Comparison of ENCODE assay signal across 2 cellular contexts in genomic region chr7:106166651-106167342, GRCh38.
TF ChIP-seq lines count a peak whose summit lies in the region.

No MANE protein-coding gene starts in this region.

TF ChIP-seq in HEK293, 187 proteins besides CTCF, POLR2A, EP300 and RAD21 (continued from another document):
- no peak for TF ChIP-seq ZNF658 (tag by site-specific recombination; IDR thresholded peaks at IDR 0.05)
- TF ChIP-seq ZBTB6 (tag by site-specific recombination; IDR thresholded peaks at IDR 0.05): peak; percentile 30; the same call in 1 of the 2 replicates
- no peak for TF ChIP-seq ZNF24 (tag by site-specific recombination; IDR thresholded peaks at IDR 0.05)
- peak; percentile 53 for TF ChIP-seq ZBTB8A (tag by site-specific recombination; IDR thresholded peaks at IDR 0.05)
- peak; percentile 56; the same call in 1 of the 2 replicates for TF ChIP-seq ZNF362 (tag by site-specific recombination; IDR thresholded peaks at IDR 0.05)

TF ChIP-seq in K562, 482 proteins besides CTCF, POLR2A, EP300 and RAD21 (continues in another document):
- TF ChIP-seq, protein P1, sequence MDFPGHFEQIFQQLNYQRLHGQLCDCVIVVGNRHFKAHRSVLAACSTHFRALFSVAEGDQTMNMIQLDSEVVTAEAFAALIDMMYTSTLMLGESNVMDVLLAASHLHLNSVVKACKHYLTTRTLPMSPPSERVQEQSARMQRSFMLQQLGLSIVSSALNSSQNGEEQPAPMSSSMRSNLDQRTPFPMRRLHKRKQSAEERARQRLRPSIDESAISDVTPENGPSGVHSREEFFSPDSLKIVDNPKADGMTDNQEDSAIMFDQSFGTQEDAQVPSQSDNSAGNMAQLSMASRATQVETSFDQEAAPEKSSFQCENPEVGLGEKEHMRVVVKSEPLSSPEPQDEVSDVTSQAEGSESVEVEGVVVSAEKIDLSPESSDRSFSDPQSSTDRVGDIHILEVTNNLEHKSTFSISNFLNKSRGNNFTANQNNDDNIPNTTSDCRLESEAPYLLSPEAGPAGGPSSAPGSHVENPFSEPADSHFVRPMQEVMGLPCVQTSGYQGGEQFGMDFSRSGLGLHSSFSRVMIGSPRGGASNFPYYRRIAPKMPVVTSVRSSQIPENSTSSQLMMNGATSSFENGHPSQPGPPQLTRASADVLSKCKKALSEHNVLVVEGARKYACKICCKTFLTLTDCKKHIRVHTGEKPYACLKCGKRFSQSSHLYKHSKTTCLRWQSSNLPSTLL (IDR thresholded peaks at IDR 0.05): no peak
- peak; percentile 25; the same call in 1 of the 2 replicates for TF ChIP-seq BCOR (IDR thresholded peaks at IDR 0.05)
- peak; percentile 56 for TF ChIP-seq ARID2 (IDR thresholded peaks at IDR 0.05)
- no peak for TF ChIP-seq ZNF76 (CRISPR knock-in tag; IDR thresholded peaks at IDR 0.05; ENCODE audit: borderline replicate concordance)
- no peak for TF ChIP-seq FOXJ3 (CRISPR knock-in tag; IDR thresholded peaks at IDR 0.05)
- no peak for TF ChIP-seq E2F6 (IDR thresholded peaks at IDR 0.05; ENCODE audit: borderline replicate concordance in 1 of 2, extremely low read depth in 1 of 2, insufficient read depth in 1 of 2, insufficient read length in 1 of 2, low read depth in 1 of 2, low read length in 1 of 2, poor library complexity in 1 of 2, severe bottlenecking in 1 of 2)
- TF ChIP-seq JUND (IDR thresholded peaks at IDR 0.05; ENCODE audit: borderline replicate concordance, low read depth, low read length): peak; percentile 31; the same call in 1 of the 2 replicates
- peak; percentile 53; the same call in 1 of the 3 replicates for TF ChIP-seq JUND (tag; IDR thresholded peaks at IDR 0.05; ENCODE audit: borderline replicate concordance, low read depth, low read length)
- TF ChIP-seq, protein P2, sequence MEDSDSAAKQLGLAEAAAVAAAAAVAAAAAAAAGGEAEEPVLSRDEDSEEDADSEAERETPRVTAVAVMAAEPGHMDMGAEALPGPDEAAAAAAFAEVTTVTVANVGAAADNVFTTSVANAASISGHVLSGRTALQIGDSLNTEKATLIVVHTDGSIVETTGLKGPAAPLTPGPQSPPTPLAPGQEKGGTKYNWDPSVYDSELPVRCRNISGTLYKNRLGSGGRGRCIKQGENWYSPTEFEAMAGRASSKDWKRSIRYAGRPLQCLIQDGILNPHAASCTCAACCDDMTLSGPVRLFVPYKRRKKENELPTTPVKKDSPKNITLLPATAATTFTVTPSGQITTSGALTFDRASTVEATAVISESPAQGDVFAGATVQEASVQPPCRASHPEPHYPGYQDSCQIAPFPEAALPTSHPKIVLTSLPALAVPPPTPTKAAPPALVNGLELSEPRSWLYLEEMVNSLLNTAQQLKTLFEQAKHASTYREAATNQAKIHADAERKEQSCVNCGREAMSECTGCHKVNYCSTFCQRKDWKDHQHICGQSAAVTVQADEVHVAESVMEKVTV (CRISPR knock-in tag; IDR thresholded peaks at IDR 0.05): peak; percentile 55; the same call in 1 of the 2 replicates
- TF ChIP-seq CC2D1A (IDR thresholded peaks at IDR 0.05): peak; percentile 63
- no peak for TF ChIP-seq ZNF764 (CRISPR knock-in tag; IDR thresholded peaks at IDR 0.05; ENCODE audit: low read depth)
- no peak for TF ChIP-seq SRSF9 (IDR thresholded peaks at IDR 0.05; ENCODE audit: borderline replicate concordance, low read depth, low read length)
- TF ChIP-seq NRF1 (conservative IDR thresholded peaks at IDR 0.05 in 1 of 2, IDR thresholded peaks at IDR 0.05 in 1 of 2): no peak
- peak; percentile 17 for TF ChIP-seq HDAC3 (IDR thresholded peaks at IDR 0.05; ENCODE audit: borderline replicate concordance, partially characterized antibody)
- TF ChIP-seq ARID3A (IDR thresholded peaks at IDR 0.05; ENCODE audit: borderline replicate concordance, low read depth, low read length): peak; percentile 27; the same call in 1 of the 2 replicates
- peak; percentile 70; the same call in 1 of the 2 replicates for TF ChIP-seq KLF16 (IDR thresholded peaks at IDR 0.05)
- TF ChIP-seq SMAD2 (IDR thresholded peaks at IDR 0.05; ENCODE audit: low read depth, low read length): no peak
- no peak for TF ChIP-seq TCFL5 (CRISPR knock-in tag; conservative IDR thresholded peaks at IDR 0.05)
- no peak for TF ChIP-seq CSDE1 (IDR thresholded peaks at IDR 0.05)
- TF ChIP-seq SMAD4 (CRISPR knock-in tag; conservative IDR thresholded peaks at IDR 0.05): no peak
- no peak for TF ChIP-seq TAF1 (IDR thresholded peaks at IDR 0.05; ENCODE audit: control insufficient read depth, extremely low read depth, insufficient read depth, low read length, severe bottlenecking)
- TF ChIP-seq ADNP (tag; IDR thresholded peaks at IDR 0.05): no peak
- no peak for TF ChIP-seq ATF1 (CRISPR knock-in tag; IDR thresholded peaks at IDR 0.05)
- TF ChIP-seq ATF1 (tag; IDR thresholded peaks at IDR 0.05): peak; percentile 85
- TF ChIP-seq ZNF395 (CRISPR knock-in tag; IDR thresholded peaks at IDR 0.05): no peak
- no peak for TF ChIP-seq NR3C1 (CRISPR knock-in tag; IDR thresholded peaks at IDR 0.05)
- TF ChIP-seq MITF (IDR thresholded peaks at IDR 0.05): no peak
- TF ChIP-seq, protein P3, sequence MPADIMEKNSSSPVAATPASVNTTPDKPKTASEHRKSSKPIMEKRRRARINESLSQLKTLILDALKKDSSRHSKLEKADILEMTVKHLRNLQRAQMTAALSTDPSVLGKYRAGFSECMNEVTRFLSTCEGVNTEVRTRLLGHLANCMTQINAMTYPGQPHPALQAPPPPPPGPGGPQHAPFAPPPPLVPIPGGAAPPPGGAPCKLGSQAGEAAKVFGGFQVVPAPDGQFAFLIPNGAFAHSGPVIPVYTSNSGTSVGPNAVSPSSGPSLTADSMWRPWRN (IDR thresholded peaks at IDR 0.05; ENCODE audit: low read depth): no peak
- no peak for TF ChIP-seq MBD2 (IDR thresholded peaks at IDR 0.05; ENCODE audit: borderline replicate concordance, low read depth)
- TF ChIP-seq ASH1L (IDR thresholded peaks at IDR 0.05; ENCODE audit: borderline replicate concordance, low read depth, partially characterized antibody): peak; percentile 31
- TF ChIP-seq ATF7 (IDR thresholded peaks at IDR 0.05): peak; percentile 67; the same call in 1 of the 2 replicates
- TF ChIP-seq TEAD4 (IDR thresholded peaks at IDR 0.05; ENCODE audit: low read length): peak; percentile 40; the same call in 1 of the 2 replicates
- TF ChIP-seq TEAD4 (CRISPR knock-in tag; IDR thresholded peaks at IDR 0.05; ENCODE audit: borderline replicate concordance): no peak
- 0 out of 2 replicates have a peak, but pooled peaks have one; percentile 22 for TF ChIP-seq SMARCA4 (IDR thresholded peaks at IDR 0.05)
- no peak for TF ChIP-seq KLF6 (CRISPR knock-in tag; IDR thresholded peaks at IDR 0.05; ENCODE audit: borderline replicate concordance)
- TF ChIP-seq IRF2 (CRISPR knock-in tag; IDR thresholded peaks at IDR 0.05): no peak
- TF ChIP-seq ZNF175 (CRISPR knock-in tag; IDR thresholded peaks at IDR 0.05; ENCODE audit: low read depth): no peak
- peak; percentile 91 for TF ChIP-seq SMC3 (conservative IDR thresholded peaks at IDR 0.05; ENCODE audit: insufficient read depth, low read depth, low read length)
- TF ChIP-seq NUFIP1 (IDR thresholded peaks at IDR 0.05; ENCODE audit: partially characterized antibody): no peak
- peak; percentile 17; the same call in 1 of the 2 replicates for TF ChIP-seq MAFK (IDR thresholded peaks at IDR 0.05; ENCODE audit: low read length)
- TF ChIP-seq, protein P4, sequence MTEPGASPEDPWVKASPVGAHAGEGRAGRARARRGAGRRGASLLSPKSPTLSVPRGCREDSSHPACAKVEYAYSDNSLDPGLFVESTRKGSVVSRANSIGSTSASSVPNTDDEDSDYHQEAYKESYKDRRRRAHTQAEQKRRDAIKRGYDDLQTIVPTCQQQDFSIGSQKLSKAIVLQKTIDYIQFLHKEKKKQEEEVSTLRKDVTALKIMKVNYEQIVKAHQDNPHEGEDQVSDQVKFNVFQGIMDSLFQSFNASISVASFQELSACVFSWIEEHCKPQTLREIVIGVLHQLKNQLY (CRISPR knock-in tag; conservative IDR thresholded peaks at IDR 0.05): no peak
- TF ChIP-seq CREB1 (IDR thresholded peaks at IDR 0.05): no peak
- TF ChIP-seq CREB1 (CRISPR knock-in tag; IDR thresholded peaks at IDR 0.05): peak; percentile 59; the same call in 1 of the 2 replicates
- TF ChIP-seq VEZF1 (CRISPR knock-in tag; IDR thresholded peaks at IDR 0.05): peak; percentile 30; the same call in 1 of the 2 replicates
- no peak for TF ChIP-seq MCM2 (IDR thresholded peaks at IDR 0.05; ENCODE audit: low read depth)
- TF ChIP-seq, protein P5, sequence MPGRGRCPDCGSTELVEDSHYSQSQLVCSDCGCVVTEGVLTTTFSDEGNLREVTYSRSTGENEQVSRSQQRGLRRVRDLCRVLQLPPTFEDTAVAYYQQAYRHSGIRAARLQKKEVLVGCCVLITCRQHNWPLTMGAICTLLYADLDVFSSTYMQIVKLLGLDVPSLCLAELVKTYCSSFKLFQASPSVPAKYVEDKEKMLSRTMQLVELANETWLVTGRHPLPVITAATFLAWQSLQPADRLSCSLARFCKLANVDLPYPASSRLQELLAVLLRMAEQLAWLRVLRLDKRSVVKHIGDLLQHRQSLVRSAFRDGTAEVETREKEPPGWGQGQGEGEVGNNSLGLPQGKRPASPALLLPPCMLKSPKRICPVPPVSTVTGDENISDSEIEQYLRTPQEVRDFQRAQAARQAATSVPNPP (IDR thresholded peaks at IDR 0.05; ENCODE audit: borderline replicate concordance, insufficient read depth, insufficient read length): no peak
